Comparison of ENCODE assay signal across 15 cellular contexts in the genomic region with DNA sequence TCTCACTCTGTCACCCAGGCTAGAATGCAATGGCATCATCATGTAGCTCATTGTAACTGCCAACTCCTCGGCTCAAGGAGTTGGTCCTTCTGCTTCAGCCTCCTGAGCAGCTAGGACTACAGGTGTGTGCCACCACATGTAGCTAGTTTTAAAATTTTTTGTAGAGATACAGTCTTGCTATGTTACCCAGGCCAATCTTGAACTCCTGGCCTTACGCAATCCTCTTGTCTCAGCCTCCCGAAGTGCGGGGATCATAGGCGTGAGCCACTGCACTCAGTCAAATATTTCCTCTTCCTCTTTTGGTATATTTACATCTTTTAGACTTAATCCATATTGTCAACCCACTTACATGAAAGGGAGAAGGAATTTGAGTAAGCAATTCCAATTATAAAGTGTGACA.
"Had no signal": no experiment of that assay in that cellular context is flagged by ENCODE, and none has a peak within 500 bp of the region (broad histone marks: within the 10 kb centered on the region; RNA-seq: fewer than 3 reads in every experiment).

No MANE protein-coding gene starts in this region.

- DNase-seq: activated CD4-positive, alpha-beta T cell treated with anti-CD3 and anti-CD28 coated beads for 36 hours; activated CD4-positive, alpha-beta T cell treated with anti-CD3 and anti-CD28 coated beads, Interleukin-2, amount 50 U/mL, for 48 hours; activated gamma-delta T cell; colonic mucosa; endodermal cell; foreskin fibroblast; left cardiac atrium; mesenchymal stem cell; mucosa of descending colon; naive B cell; retina; transverse colon had no signal

- ATAC-seq: activated CD4-positive, alpha-beta T cell treated with anti-CD3 and anti-CD28 coated beads for 36 hours; left cardiac atrium; mucosa of descending colon had no signal

- H3K4me3 ChIP-seq: ascending aorta, colonic mucosa, mucosa of descending colon, suprapubic skin, transverse colon, vagina had no signal
